14 cellular contexts compared by ENCODE assay signal in the genomic region with DNA sequence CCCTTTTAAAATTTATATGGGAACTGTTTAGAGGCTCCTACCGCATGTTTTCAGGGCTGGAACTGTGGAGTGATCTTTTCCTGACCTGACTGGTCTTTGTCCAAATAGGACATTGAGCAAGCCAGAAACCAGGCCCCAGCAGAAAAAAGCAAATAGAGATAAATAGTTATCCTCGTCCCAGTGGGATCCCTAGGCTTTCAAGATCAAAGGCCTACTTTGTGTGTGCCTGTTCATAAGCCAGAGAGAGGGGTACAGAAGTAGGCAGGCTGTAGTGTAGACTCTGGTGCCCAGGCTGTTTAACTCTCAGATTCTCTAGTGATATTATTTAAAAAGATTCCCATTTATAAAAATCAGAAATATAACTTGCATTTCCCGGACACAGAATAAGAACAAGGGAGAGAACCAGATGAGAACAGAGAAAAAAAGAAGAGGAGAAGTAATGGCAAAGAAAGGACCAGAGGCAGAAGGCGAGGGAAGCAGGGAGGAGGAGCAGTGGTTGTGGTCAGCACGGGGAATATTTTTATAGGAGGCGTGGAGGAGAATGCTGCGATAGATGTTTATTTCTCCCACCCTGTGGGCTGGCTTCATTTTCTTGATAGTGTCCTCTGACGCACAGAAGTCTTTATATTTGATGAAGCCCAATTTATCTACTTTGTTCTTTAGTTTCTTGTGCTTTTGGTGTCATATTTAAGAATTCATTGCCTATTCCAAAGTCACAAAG.
DNase-seq lines count a peak whose midpoint lies in the region; ATAC-seq and TF ChIP-seq lines count a peak whose summit lies in the region.
"Had no signal": no experiment of that assay in that cellular context is flagged by ENCODE, and none has a peak within 500 bp of the region (broad histone marks: within the 10 kb centered on the region; RNA-seq: fewer than 3 reads in every experiment).

No MANE protein-coding gene starts in this region.

- no peak overlapping the region for H3K4me2 ChIP-seq in neural progenitor cell

- H3K9me3 Mint-ChIP-seq in neural progenitor cell: peaks cover 15% of the 10 kb centered on the region
- H3K9me3 Mint-ChIP-seq: HFFc6 had no signal

- H3K27ac ChIP-seq in Peyer's patch (peak overlapping the region in 3 of 4 donors; percentile 12 to 46 (median 14)), neural progenitor cell (no peak overlapping the region), uterus (peak overlapping the region; percentile 81 to 90)

- H3K4me1 ChIP-seq in Peyer's patch: no peaks in the 10 kb centered on the region
- peaks cover 33% of the 10 kb centered on the region for H3K4me1 ChIP-seq in neural progenitor cell
- peaks cover 0 to 3% of the 10 kb centered on the region in 2 donors for H3K4me1 ChIP-seq in uterus

- no peak for ATAC-seq in HG03039 (IDR thresholded peaks at IDR 0.05; ENCODE audit: unreplicated experiment)
- ATAC-seq in HG03196 (IDR thresholded peaks at IDR 0.05; ENCODE audit: unreplicated experiment): no peak
- ATAC-seq: activated naive CD8-positive, alpha-beta T cell treated with anti-CD3 and anti-CD28 coated beads, Interleukin-2, amount 50 U/mL, for 24 hours; naive thymus-derived CD4-positive, alpha-beta T cell had no signal

- H3K4me3 ChIP-seq in Peyer's patch (no peak overlapping the region), fibroblast of pulmonary artery (replicated peaks; ENCODE audit: low read depth, low read length) (no peak overlapping the region), neural progenitor cell (no peak overlapping the region), uterus (no peak overlapping the region)

- H4K20me1 ChIP-seq in neural progenitor cell (ENCODE audit: low read depth): no peaks in the 10 kb centered on the region

- H3K9ac ChIP-seq in neural progenitor cell: no peak overlapping the region

- no peaks in the 10 kb centered on the region for H3K36me3 ChIP-seq in Peyer's patch
- H3K36me3 ChIP-seq in neural progenitor cell: peaks cover 3% of the 10 kb centered on the region
- no peaks in the 10 kb centered on the region for H3K36me3 ChIP-seq in uterus

- TF ChIP-seq POLR2A in Peyer's patch (IDR thresholded peaks at IDR 0.05) (no peak), uterus (IDR thresholded peaks at IDR 0.05) (no peak)

- intact Hi-C loops in uterus (cut with DNase I; ENCODE audit: low total_unique reads): no loop called here

- peaks cover 21% of the 10 kb centered on the region for H3K36me3 Mint-ChIP-seq in neural progenitor cell

- no peak for TF ChIP-seq CTCF in Peyer's patch (IDR thresholded peaks at IDR 0.05)
- TF ChIP-seq CTCF in fibroblast of pulmonary artery (IDR thresholded peaks at IDR 0.05; ENCODE audit: low read length, missing control alignments): no peak
- no peak for TF ChIP-seq CTCF in neural progenitor cell (IDR thresholded peaks at IDR 0.05)
- no peak for TF ChIP-seq CTCF in uterus (IDR thresholded peaks at IDR 0.05)

- DNase-seq in Peyer's patch (no peak), fibroblast of pulmonary artery (ENCODE audit: low read depth) (peak; percentile 78), neural progenitor cell (ENCODE audit: low spot score) (no peak), uterus (peak in 1 of 2 donors; percentile 66)
- DNase-seq in activated CD8-positive, alpha-beta memory T cell treated with anti-CD3 and anti-CD28 coated beads, Interleukin-2, amount 50 U/mL, for 48 hours: no peak
- DNase-seq: activated naive CD8-positive, alpha-beta T cell treated with anti-CD3 and anti-CD28 coated beads, Interleukin-2, amount 50 U/mL, for 24 hours; DMS79 treated with DMSO at 0.1 percent for 48 hours; foreskin melanocyte; HFFc6; naive thymus-derived CD4-positive, alpha-beta T cell; NCI-H187; SHP77 treated with DMSO at 0.1 percent for 48 hours had no signal

- no peak overlapping the region for H3K4me3 Mint-ChIP-seq in neural progenitor cell
- H3K4me3 Mint-ChIP-seq: activated naive CD8-positive, alpha-beta T cell treated with anti-CD3 and anti-CD28 coated beads, Interleukin-2, amount 50 U/mL, for 24 hours; HFFc6; naive thymus-derived CD4-positive, alpha-beta T cell had no signal

- peaks cover 48% of the 10 kb centered on the region for H3K4me1 Mint-ChIP-seq in neural progenitor cell

- H2AFZ ChIP-seq in neural progenitor cell (replicated peaks): no peak overlapping the region

- H3F3A ChIP-seq in neural progenitor cell (ENCODE audit: low read depth): peaks cover 22% of the 10 kb centered on the region

- H3K9me3 ChIP-seq in Peyer's patch (no peaks in the 10 kb centered on the region), neural progenitor cell (ENCODE audit: low read depth) (no peaks in the 10 kb centered on the region), uterus (no peaks in the 10 kb centered on the region)

- H3K27ac Mint-ChIP-seq in neural progenitor cell: peak overlapping the region; percentile 4
- H3K27ac Mint-ChIP-seq: activated naive CD8-positive, alpha-beta T cell treated with anti-CD3 and anti-CD28 coated beads, Interleukin-2, amount 50 U/mL, for 24 hours; HFFc6; naive thymus-derived CD4-positive, alpha-beta T cell had no signal

- H3K27me3 ChIP-seq in Peyer's patch: no peaks in the 10 kb centered on the region
- H3K27me3 ChIP-seq in neural progenitor cell: no peaks in the 10 kb centered on the region
- H3K27me3 ChIP-seq in uterus: no peaks in the 10 kb centered on the region

- no peaks in the 10 kb centered on the region for H3K79me2 ChIP-seq in neural progenitor cell (ENCODE audit: low read depth)

- peaks cover 5% of the 10 kb centered on the region for H3K27me3 Mint-ChIP-seq in neural progenitor cell (ENCODE audit: insufficient read depth, low read depth)
- H3K27me3 Mint-ChIP-seq: activated naive CD8-positive, alpha-beta T cell treated with anti-CD3 and anti-CD28 coated beads, Interleukin-2, amount 50 U/mL, for 24 hours; naive thymus-derived CD4-positive, alpha-beta T cell had no signal
